ENCODE assay signal across 24 cellular contexts in the genomic region with DNA sequence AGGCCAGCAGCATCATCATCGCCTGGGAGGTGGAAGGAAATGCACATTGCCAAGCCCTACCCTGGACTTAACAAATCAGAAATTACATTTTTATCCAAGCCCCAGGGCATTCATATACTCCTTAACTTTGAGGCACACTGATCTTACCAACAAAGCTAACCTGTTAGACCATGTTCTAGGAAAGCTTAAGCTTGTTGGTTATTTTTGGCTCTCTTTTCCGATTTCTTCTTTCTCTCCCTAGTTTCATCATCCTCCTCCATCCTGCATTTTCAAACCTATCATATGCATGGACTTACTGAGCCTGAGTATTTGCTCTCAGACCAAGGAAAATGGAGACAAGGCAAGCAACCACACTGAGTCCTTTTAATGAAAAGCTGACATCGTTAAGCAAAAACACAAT.
DNase-seq lines count a peak whose midpoint lies in the region; ATAC-seq, FAIRE-seq and TF ChIP-seq lines count a peak whose summit lies in the region.
"Had no signal": no experiment of that assay in that cellular context is flagged by ENCODE, and none has a peak within 500 bp of the region (broad histone marks: within the 10 kb centered on the region; RNA-seq: fewer than 3 reads in every experiment).

No MANE protein-coding gene starts in this region.

- TF ChIP-seq EP300 in A549 (IDR thresholded peaks at IDR 0.05): no peak

- intact Hi-C loops in heart right ventricle (cut with DNase I): no loop called here

- H3K79me2 ChIP-seq in neural progenitor cell (ENCODE audit: low read depth): no peaks in the 10 kb centered on the region

- H3K27me3 ChIP-seq in heart right ventricle (no peaks in the 10 kb centered on the region), neural progenitor cell (no peaks in the 10 kb centered on the region)
- H3K27me3 ChIP-seq: BE2C, Peyer's patch, SJCRH30 had no signal

- ATAC-seq in A549 (no peak), GM21717 (IDR thresholded peaks at IDR 0.05; ENCODE audit: unreplicated experiment) (no peak), heart right ventricle (no peak)
- ATAC-seq: HepG2 had no signal

- 87% methylated on average over 3 of the region's 3 CpGs for WGBS in A549 (ENCODE audit: missing lambda C conversion rate)
- WGBS in heart right ventricle, 2 donors: 78 to 84% methylated on average over 3 of the region's 3 CpGs

- no peak overlapping the region for H3K27ac ChIP-seq in A549
- H3K27ac ChIP-seq in heart right ventricle: no peak overlapping the region
- H3K27ac ChIP-seq in neural progenitor cell: no peak overlapping the region
- H3K27ac ChIP-seq: HL-60, Peyer's patch, SJCRH30 had no signal

- no peak overlapping the region for H3K9ac ChIP-seq in neural progenitor cell

- peak; percentile 18 for FAIRE-seq in A549 (lab: Jason Lieb, UNC)
- FAIRE-seq: D721Med, HepG2 had no signal

- DNase-seq in A549 (ENCODE audit: low read depth in 1 of 2, low spot score in 1 of 2): no peak
- peak; percentile 1 for DNase-seq in NCI-H226
- DNase-seq in chondrocyte (ENCODE audit: low spot score): no peak
- DNase-seq in fibroblast of peridontal ligament (ENCODE audit: extremely low read depth): peak; percentile 21
- DNase-seq in heart right ventricle: no peak
- no peak for DNase-seq in activated CD4-positive, alpha-beta T cell treated with anti-CD3 and anti-CD28 coated beads for 1 hour
- DNase-seq in neural progenitor cell (ENCODE audit: low spot score): no peak
- DNase-seq: 8988T; BE2C; DMS53; H7; KG1; NCI-H1092 treated with DMSO at 0.1 percent for 48 hours; NCI-H1436 treated with DMSO at 0.1 percent for 48 hours; NCI-H1930; NCI-H524; NCI-H774; NK-92 treated with Interleukin-12 subunit alpha and Interleukin-12 subunit beta, amount 100 ng/mL, for 24 hours; Peyer's patch; SJCRH30 had no signal

- H3K27me3 Mint-ChIP-seq in chondrocyte (ENCODE audit: low read depth) (no peaks in the 10 kb centered on the region), neural progenitor cell (ENCODE audit: insufficient read depth, low read depth) (no peaks in the 10 kb centered on the region)

- no peak overlapping the region for H2AFZ ChIP-seq in neural progenitor cell (replicated peaks)

- H3K9me3 Mint-ChIP-seq in chondrocyte (ENCODE audit: low read depth) (peaks cover 2% of the 10 kb centered on the region), neural progenitor cell (peaks cover 2% of the 10 kb centered on the region)

- H3F3A ChIP-seq in neural progenitor cell (ENCODE audit: low read depth): no peaks in the 10 kb centered on the region

- H3K4me1 Mint-ChIP-seq in chondrocyte (ENCODE audit: low read depth) (peaks cover 5% of the 10 kb centered on the region), neural progenitor cell (peaks cover 3% of the 10 kb centered on the region)

- POLR2A ChIA-PET in A549 (lab: Yijun Ruan, JAX): no interaction called here

- H3K4me3 ChIP-seq in A549 (no peak overlapping the region), heart right ventricle (no peak overlapping the region), neural progenitor cell (no peak overlapping the region)
- H3K4me3 ChIP-seq: Peyer's patch, SJCRH30 had no signal

- H3K36me3 ChIP-seq in heart right ventricle (no peaks in the 10 kb centered on the region), neural progenitor cell (no peaks in the 10 kb centered on the region)
- H3K36me3 ChIP-seq: BE2C, Peyer's patch, SJCRH30 had no signal

- no peaks in the 10 kb centered on the region for H4K20me1 ChIP-seq in neural progenitor cell (ENCODE audit: low read depth)

- no peak for TF ChIP-seq CTCF in A549 (IDR thresholded peaks at IDR 0.05)
- no peak for TF ChIP-seq CTCF in chondrocyte (IDR thresholded peaks at IDR 0.05)
- TF ChIP-seq CTCF in heart right ventricle (IDR thresholded peaks at IDR 0.05): no peak
- no peak for TF ChIP-seq CTCF in neural progenitor cell (IDR thresholded peaks at IDR 0.05)

- no peak for TF ChIP-seq POLR2A in A549 (IDR thresholded peaks at IDR 0.05; ENCODE audit: low read length)

- CTCF ChIA-PET in A549 (lab: Yijun Ruan, JAX): interaction anchor here (1.4 kb wide), 1 partner anchor 9 kb away, joined by 3 read pairs; no protein-coding TSS in a partner anchor

- peak overlapping the region; percentile 4 for H3K27ac Mint-ChIP-seq in chondrocyte (ENCODE audit: unreplicated experiment)
- H3K27ac Mint-ChIP-seq in neural progenitor cell: no peak overlapping the region

- no peaks in the 10 kb centered on the region for H3K36me3 Mint-ChIP-seq in chondrocyte (ENCODE audit: low read depth)
- no peaks in the 10 kb centered on the region for H3K36me3 Mint-ChIP-seq in neural progenitor cell

- TF ChIP-seq RAD21 in A549 (conservative IDR thresholded peaks at IDR 0.05 in 1 of 2, IDR thresholded peaks at IDR 0.05 in 1 of 2): no peak

- H3K4me1 ChIP-seq in A549 (peaks cover 7% of the 10 kb centered on the region; the same call in 2 of the 3 replicates), heart right ventricle (no peaks in the 10 kb centered on the region), neural progenitor cell (no peaks in the 10 kb centered on the region)
- H3K4me1 ChIP-seq: BE2C, Peyer's patch had no signal

- H3K4me3 Mint-ChIP-seq in chondrocyte (ENCODE audit: unreplicated experiment) (no peak overlapping the region), neural progenitor cell (no peak overlapping the region)

- no peak overlapping the region for H3K4me2 ChIP-seq in A549
- no peak overlapping the region for H3K4me2 ChIP-seq in neural progenitor cell

- H3K9me3 ChIP-seq in A549: no peaks in the 10 kb centered on the region
- no peaks in the 10 kb centered on the region for H3K9me3 ChIP-seq in heart right ventricle
- H3K9me3 ChIP-seq in neural progenitor cell (ENCODE audit: low read depth): no peaks in the 10 kb centered on the region
- H3K9me3 ChIP-seq: BE2C, Peyer's patch, SJCRH30 had no signal

TF ChIP-seq in A549, 52 proteins besides CTCF, POLR2A, EP300 and RAD21:
- TF ChIP-seq, protein P1, sequence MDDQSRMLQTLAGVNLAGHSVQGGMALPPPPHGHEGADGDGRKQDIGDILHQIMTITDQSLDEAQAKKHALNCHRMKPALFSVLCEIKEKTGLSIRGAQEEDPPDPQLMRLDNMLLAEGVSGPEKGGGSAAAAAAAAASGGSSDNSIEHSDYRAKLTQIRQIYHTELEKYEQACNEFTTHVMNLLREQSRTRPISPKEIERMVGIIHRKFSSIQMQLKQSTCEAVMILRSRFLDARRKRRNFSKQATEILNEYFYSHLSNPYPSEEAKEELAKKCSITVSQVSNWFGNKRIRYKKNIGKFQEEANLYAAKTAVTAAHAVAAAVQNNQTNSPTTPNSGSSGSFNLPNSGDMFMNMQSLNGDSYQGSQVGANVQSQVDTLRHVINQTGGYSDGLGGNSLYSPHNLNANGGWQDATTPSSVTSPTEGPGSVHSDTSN (IDR thresholded peaks at IDR 0.05): no peak
- TF ChIP-seq, protein P2, sequence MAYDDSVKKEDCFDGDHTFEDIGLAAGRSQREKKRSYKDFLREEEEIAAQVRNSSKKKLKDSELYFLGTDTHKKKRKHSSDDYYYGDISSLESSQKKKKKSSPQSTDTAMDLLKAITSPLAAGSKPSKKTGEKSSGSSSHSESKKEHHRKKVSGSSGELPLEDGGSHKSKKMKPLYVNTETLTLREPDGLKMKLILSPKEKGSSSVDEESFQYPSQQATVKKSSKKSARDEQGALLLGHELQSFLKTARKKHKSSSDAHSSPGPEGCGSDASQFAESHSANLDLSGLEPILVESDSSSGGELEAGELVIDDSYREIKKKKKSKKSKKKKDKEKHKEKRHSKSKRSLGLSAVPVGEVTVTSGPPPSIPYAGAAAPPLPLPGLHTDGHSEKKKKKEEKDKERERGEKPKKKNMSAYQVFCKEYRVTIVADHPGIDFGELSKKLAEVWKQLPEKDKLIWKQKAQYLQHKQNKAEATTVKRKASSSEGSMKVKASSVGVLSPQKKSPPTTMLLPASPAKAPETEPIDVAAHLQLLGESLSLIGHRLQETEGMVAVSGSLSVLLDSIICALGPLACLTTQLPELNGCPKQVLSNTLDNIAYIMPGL (CRISPR knock-in tag; IDR thresholded peaks at IDR 0.05; ENCODE audit: borderline replicate concordance): no peak
- TF ChIP-seq, protein P3, sequence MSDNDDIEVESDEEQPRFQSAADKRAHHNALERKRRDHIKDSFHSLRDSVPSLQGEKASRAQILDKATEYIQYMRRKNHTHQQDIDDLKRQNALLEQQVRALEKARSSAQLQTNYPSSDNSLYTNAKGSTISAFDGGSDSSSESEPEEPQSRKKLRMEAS (IDR thresholded peaks at IDR 0.05): no peak
- TF ChIP-seq HOXA7 (CRISPR knock-in tag; IDR thresholded peaks at IDR 0.05) (no peak), TFCP2L1 (CRISPR knock-in tag; IDR thresholded peaks at IDR 0.05) (no peak), EHMT2 (IDR thresholded peaks at IDR 0.05; ENCODE audit: low read depth) (no peak), NR3C1 (IDR thresholded peaks at IDR 0.05) (no peak)
- TF ChIP-seq, protein P4, sequence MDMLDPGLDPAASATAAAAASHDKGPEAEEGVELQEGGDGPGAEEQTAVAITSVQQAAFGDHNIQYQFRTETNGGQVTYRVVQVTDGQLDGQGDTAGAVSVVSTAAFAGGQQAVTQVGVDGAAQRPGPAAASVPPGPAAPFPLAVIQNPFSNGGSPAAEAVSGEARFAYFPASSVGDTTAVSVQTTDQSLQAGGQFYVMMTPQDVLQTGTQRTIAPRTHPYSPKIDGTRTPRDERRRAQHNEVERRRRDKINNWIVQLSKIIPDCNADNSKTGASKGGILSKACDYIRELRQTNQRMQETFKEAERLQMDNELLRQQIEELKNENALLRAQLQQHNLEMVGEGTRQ (IDR thresholded peaks at IDR 0.05): no peak

Comparison
In these comparisons a context has a peak if more than half of its experiments do, and no peak if none do; other contexts are left out.
1. DNase-seq: peak in NCI-H226 (single experiment) and fibroblast of peridontal ligament (single experiment); none in A549 (0 of 2), chondrocyte (single experiment), heart right ventricle (0 of 2), activated CD4-positive, alpha-beta T cell treated with anti-CD3 and anti-CD28 coated beads for 1 hour (single experiment) and neural progenitor cell (single experiment).